Comparison of ENCODE assay signal across 7 cellular contexts in the genomic region with DNA sequence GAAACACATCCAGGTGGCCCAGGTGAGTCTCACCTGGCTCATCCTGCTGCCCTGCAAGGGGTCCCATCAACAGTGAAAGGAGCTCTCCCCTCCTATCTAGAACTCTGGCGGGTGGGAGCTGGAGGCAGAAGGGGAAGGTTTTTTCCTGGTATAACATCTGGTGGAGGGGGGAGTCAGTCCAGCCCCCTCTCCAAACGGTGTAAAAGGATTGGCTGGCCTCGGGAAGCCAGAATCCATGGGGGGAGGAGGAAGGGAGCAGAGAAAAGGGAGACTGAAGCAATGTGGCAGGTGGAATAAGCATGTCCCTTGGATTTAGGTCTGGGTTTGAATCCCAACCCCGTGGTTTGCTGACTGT. TPM values are rescaled to one million over a fixed set of nuclear protein-coding genes. Genes with fewer than 3 reads are reported as not detected.
DNase-seq lines count a peak whose midpoint lies in the region; TF ChIP-seq lines count a peak whose summit lies in the region.

No MANE protein-coding gene starts in this region.

- no peaks in the 10 kb centered on the region for H4K20me1 ChIP-seq in SK-N-SH (ENCODE audit: insufficient read depth)

- CTCF ChIA-PET in SK-N-SH (lab: Yijun Ruan, JAX) = interaction anchor here (0.9 to 14.4 kb wide), 7 partner anchors 9 to 513 kb away, joined by 3 to 286 read pairs (median 5); no protein-coding TSS in a partner anchor

- peak overlapping the region; percentile 26; the same call in 1 of the 2 replicates for H3K4me3 Mint-ChIP-seq in HFFc6

- no peak overlapping the region for H3K27ac Mint-ChIP-seq in HFFc6

- no peak for DNase-seq in HFFc6
- DNase-seq in SK-N-SH = peak; percentile 71
- no peak for DNase-seq in foreskin fibroblast
- DNase-seq in NCI-H1436 (lab: John Stamatoyannopoulos, UW) = no peak
- DNase-seq in lower leg skin (ENCODE audit: low spot score in 2 of 2) = no peak
- DNase-seq in erythroblast (lab: John Stamatoyannopoulos, UW) = no peak

- peaks cover 18% of the 10 kb centered on the region for H3K4me1 Mint-ChIP-seq in HFFc6 (ENCODE audit: low read depth)

- no peaks in the 10 kb centered on the region for H3K9me3 Mint-ChIP-seq in HFFc6

- H3K4me1 ChIP-seq in SK-N-SH (ENCODE audit: control insufficient read depth in 1 of 2, insufficient read depth in 2 of 2, low read depth in 1 of 2, low read length in 1 of 2) = peaks cover 0 to 13% of the 10 kb centered on the region in 2 experiments; a peak in 2 of 4 replicates
- H3K4me1 ChIP-seq in rectal smooth muscle tissue (ENCODE audit: control insufficient read depth, insufficient read depth, low read length) = peaks cover 4% of the 10 kb centered on the region

- TF ChIP-seq EP300 in SK-N-SH (IDR thresholded peaks at IDR 0.05; ENCODE audit: borderline replicate concordance in 1 of 2, low read depth in 1 of 2, low read length in 1 of 2) = no peak

- POLR2A ChIA-PET in SK-N-SH (lab: Yijun Ruan, JAX) = no interaction called here

- H3K36me3 ChIP-seq in SK-N-SH (replicated peaks in 1 of 2; ENCODE audit: control insufficient read depth in 1 of 2, insufficient read depth in 2 of 2, low read length in 1 of 2) (no peaks in the 10 kb centered on the region), rectal smooth muscle tissue (ENCODE audit: control insufficient read depth, insufficient read depth, low read length) (no peaks in the 10 kb centered on the region)

- H3K9me2 ChIP-seq in SK-N-SH = no peaks in the 10 kb centered on the region

- no peak overlapping the region for H3K27ac ChIP-seq in SK-N-SH (ENCODE audit: low read depth in 2 of 2, low read length in 1 of 2)
- H3K27ac ChIP-seq in rectal smooth muscle tissue (ENCODE audit: low read depth, low read length) = no peak overlapping the region

- 0 out of 2 replicates have a peak, but pooled peaks cover 3% of the 10 kb centered on the region for H3K27me3 ChIP-seq in SK-N-SH (ENCODE audit: insufficient read depth)
- H3K27me3 ChIP-seq in rectal smooth muscle tissue (ENCODE audit: control insufficient read depth, insufficient read depth, low read length) = no peaks in the 10 kb centered on the region

- H3K4me3 ChIP-seq in SK-N-SH (ENCODE audit: low read depth in 2 of 2, low read length in 1 of 2) = peak overlapping the region in 1 of 2 experiments; percentile 68; a peak in 1 of 4 replicates
- H3K4me3 ChIP-seq in foreskin fibroblast (ENCODE audit: low read depth in 1 of 2, low read length in 2 of 2) = peak overlapping the region; percentile 65 to 75
- peak overlapping the region; percentile 82 for H3K4me3 ChIP-seq in rectal smooth muscle tissue (ENCODE audit: low read length)
- H3K4me3 ChIP-seq in lower leg skin (ENCODE audit: low read depth, poor library complexity, severe bottlenecking) = no peak overlapping the region

- no peak overlapping the region for H3K4me2 ChIP-seq in SK-N-SH

- peaks cover 8% of the 10 kb centered on the region; the same call in 1 of the 2 replicates for H3K79me2 ChIP-seq in SK-N-SH (ENCODE audit: insufficient read depth)

- intact Hi-C loops in lower leg skin (cut with DNase I; ENCODE audit: low total_unique reads) = loop anchor here (10.0 kb wide), 1 partner anchor 102 kb away; no protein-coding TSS in a partner anchor

- H3K9me3 ChIP-seq in SK-N-SH = no peaks in the 10 kb centered on the region

- TF ChIP-seq POLR2A in lower leg skin (IDR thresholded peaks at IDR 0.05) (no peak), erythroblast (IDR thresholded peaks at IDR 0.05; ENCODE audit: low read length) (no peak)

- no peaks in the 10 kb centered on the region for H3F3A ChIP-seq in SK-N-SH (replicated peaks; ENCODE audit: insufficient read depth)

- peaks cover 13% of the 10 kb centered on the region for H3K36me3 Mint-ChIP-seq in HFFc6 (ENCODE audit: low read depth)

- no peak overlapping the region for H3K9ac ChIP-seq in SK-N-SH
- no peak overlapping the region for H3K9ac ChIP-seq in rectal smooth muscle tissue (ENCODE audit: low read length)

- TF ChIP-seq RAD21 in SK-N-SH (IDR thresholded peaks at IDR 0.05; ENCODE audit: low read length) = no peak

- H3K27me3 Mint-ChIP-seq in HFFc6 (ENCODE audit: insufficient read depth) = peaks cover 4% of the 10 kb centered on the region

- H2AFZ ChIP-seq in SK-N-SH (ENCODE audit: low read depth) = no peak overlapping the region

- no peak for TF ChIP-seq CTCF in HFFc6 (IDR thresholded peaks at IDR 0.05)
- TF ChIP-seq CTCF in SK-N-SH (IDR thresholded peaks at IDR 0.05) = no peak
- TF ChIP-seq CTCF in foreskin fibroblast (IDR thresholded peaks at IDR 0.05; ENCODE audit: low read depth, low read length) = no peak
- no peak for TF ChIP-seq CTCF in lower leg skin (IDR thresholded peaks at IDR 0.05)

- WGBS in SK-N-SH (ENCODE audit: low lambda C conversion rate) = 61% methylated on average over 4 of the region's 4 CpGs
- WGBS in lower leg skin, 2 donors = 21 to 35% methylated on average over 4 of the region's 4 CpGs

TF ChIP-seq in SK-N-SH, 30 proteins besides CTCF, POLR2A, EP300 and RAD21 (continues in another document):
- TF ChIP-seq NRF1 (IDR thresholded peaks at IDR 0.05; ENCODE audit: low read depth, low read length) (no peak), CHD2 (IDR thresholded peaks at IDR 0.05; ENCODE audit: low read length, partially characterized antibody) (no peak), YY1 (IDR thresholded peaks at IDR 0.05; ENCODE audit: low read depth) (no peak), TCF12 (IDR thresholded peaks at IDR 0.05) (no peak), RCOR1 (IDR thresholded peaks at IDR 0.05; ENCODE audit: low read length) (no peak), TEAD4 (IDR thresholded peaks at IDR 0.05; ENCODE audit: borderline replicate concordance, insufficient read depth) (no peak), MXI1 (IDR thresholded peaks at IDR 0.05; ENCODE audit: low read depth, low read length) (no peak), FOSL2 (IDR thresholded peaks at IDR 0.05; ENCODE audit: borderline replicate concordance, low read depth) (no peak), JUND (IDR thresholded peaks at IDR 0.05) (no peak)
- TF ChIP-seq, protein P1, sequence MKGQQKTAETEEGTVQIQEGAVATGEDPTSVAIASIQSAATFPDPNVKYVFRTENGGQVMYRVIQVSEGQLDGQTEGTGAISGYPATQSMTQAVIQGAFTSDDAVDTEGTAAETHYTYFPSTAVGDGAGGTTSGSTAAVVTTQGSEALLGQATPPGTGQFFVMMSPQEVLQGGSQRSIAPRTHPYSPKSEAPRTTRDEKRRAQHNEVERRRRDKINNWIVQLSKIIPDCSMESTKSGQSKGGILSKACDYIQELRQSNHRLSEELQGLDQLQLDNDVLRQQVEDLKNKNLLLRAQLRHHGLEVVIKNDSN (IDR thresholded peaks at IDR 0.05; ENCODE audit: borderline replicate concordance, low read depth) = no peak
- TF ChIP-seq, protein P2, sequence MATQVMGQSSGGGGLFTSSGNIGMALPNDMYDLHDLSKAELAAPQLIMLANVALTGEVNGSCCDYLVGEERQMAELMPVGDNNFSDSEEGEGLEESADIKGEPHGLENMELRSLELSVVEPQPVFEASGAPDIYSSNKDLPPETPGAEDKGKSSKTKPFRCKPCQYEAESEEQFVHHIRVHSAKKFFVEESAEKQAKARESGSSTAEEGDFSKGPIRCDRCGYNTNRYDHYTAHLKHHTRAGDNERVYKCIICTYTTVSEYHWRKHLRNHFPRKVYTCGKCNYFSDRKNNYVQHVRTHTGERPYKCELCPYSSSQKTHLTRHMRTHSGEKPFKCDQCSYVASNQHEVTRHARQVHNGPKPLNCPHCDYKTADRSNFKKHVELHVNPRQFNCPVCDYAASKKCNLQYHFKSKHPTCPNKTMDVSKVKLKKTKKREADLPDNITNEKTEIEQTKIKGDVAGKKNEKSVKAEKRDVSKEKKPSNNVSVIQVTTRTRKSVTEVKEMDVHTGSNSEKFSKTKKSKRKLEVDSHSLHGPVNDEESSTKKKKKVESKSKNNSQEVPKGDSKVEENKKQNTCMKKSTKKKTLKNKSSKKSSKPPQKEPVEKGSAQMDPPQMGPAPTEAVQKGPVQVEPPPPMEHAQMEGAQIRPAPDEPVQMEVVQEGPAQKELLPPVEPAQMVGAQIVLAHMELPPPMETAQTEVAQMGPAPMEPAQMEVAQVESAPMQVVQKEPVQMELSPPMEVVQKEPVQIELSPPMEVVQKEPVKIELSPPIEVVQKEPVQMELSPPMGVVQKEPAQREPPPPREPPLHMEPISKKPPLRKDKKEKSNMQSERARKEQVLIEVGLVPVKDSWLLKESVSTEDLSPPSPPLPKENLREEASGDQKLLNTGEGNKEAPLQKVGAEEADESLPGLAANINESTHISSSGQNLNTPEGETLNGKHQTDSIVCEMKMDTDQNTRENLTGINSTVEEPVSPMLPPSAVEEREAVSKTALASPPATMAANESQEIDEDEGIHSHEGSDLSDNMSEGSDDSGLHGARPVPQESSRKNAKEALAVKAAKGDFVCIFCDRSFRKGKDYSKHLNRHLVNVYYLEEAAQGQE (IDR thresholded peaks at IDR 0.05; ENCODE audit: low read depth, low read length) = no peak
- TF ChIP-seq, protein P3, sequence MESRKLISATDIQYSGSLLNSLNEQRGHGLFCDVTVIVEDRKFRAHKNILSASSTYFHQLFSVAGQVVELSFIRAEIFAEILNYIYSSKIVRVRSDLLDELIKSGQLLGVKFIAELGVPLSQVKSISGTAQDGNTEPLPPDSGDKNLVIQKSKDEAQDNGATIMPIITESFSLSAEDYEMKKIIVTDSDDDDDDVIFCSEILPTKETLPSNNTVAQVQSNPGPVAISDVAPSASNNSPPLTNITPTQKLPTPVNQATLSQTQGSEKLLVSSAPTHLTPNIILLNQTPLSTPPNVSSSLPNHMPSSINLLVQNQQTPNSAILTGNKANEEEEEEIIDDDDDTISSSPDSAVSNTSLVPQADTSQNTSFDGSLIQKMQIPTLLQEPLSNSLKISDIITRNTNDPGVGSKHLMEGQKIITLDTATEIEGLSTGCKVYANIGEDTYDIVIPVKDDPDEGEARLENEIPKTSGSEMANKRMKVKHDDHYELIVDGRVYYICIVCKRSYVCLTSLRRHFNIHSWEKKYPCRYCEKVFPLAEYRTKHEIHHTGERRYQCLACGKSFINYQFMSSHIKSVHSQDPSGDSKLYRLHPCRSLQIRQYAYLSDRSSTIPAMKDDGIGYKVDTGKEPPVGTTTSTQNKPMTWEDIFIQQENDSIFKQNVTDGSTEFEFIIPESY (IDR thresholded peaks at IDR 0.05; ENCODE audit: borderline replicate concordance, low read depth) = no peak

RNA-seq across cellular contexts. Expression of a gene that starts 1.2 kb away (rescaled TPM):
- 10 to 100 TPM; 40.3 to 57.8 (median 42.6) TPM for total RNA-seq in HFFc6 (2021; fragmentation: NEBNext Ultra II Directional; extraction: Animal tissue kit (Norgen Biotek cat#: 25700))
- polyA plus RNA-seq in SK-N-SH (2012; rRNA removed) = 2.8 and 5.3 TPM in 2 replicates
- 8.4 and 9.9 TPM in 2 replicates for polyA plus RNA-seq in SK-N-SH (2012; cell fraction: cytosol; rRNA removed)
- polyA plus RNA-seq in SK-N-SH (2012; cell fraction: nucleus; rRNA removed) = 1.3 and 1.6 TPM in 2 replicates
- 10 to 100 TPM in 2 of 4 donors, 1 to 10 TPM in 2; 3.8 to 13.3 (median 8.4) TPM for total RNA-seq in lower leg skin

RNA-seq across cellular contexts. Expression of a gene that starts 20.7 kb away (rescaled TPM):
- 10 to 100 TPM; 26.9 to 36.4 (median 27.8) TPM for total RNA-seq in HFFc6 (2021; fragmentation: NEBNext Ultra II Directional; extraction: Animal tissue kit (Norgen Biotek cat#: 25700))
- 22.8 and 26.4 TPM in 2 replicates for polyA plus RNA-seq in SK-N-SH (2012; rRNA removed)
- polyA plus RNA-seq in SK-N-SH (2012; cell fraction: cytosol; rRNA removed) = 13.8 and 20.8 TPM in 2 replicates
- 12.8 and 16.0 TPM in 2 replicates for polyA plus RNA-seq in SK-N-SH (2012; cell fraction: nucleus; rRNA removed)
- total RNA-seq in lower leg skin = 10 to 100 TPM; 32.7 to 46.2 (median 37.4) TPM
